13 cellular contexts compared by ENCODE assay signal in genomic region chr20:8388146-8388545, GRCh38.
DNase-seq lines count a peak whose midpoint lies in the region; ATAC-seq and TF ChIP-seq lines count a peak whose summit lies in the region.
"Had no signal": no experiment of that assay in that cellular context is flagged by ENCODE, and none has a peak within 500 bp of the region (broad histone marks: within the 10 kb centered on the region; RNA-seq: fewer than 3 reads in every experiment).

No MANE protein-coding gene starts in this region.

- H4K91ac ChIP-seq in mesenchymal stem cell (ENCODE audit: low read length): no peak overlapping the region

- H3K4me3 ChIP-seq in AG10803 (ENCODE audit: low read length): no peak overlapping the region
- no peak overlapping the region for H3K4me3 ChIP-seq in mesenchymal stem cell (ENCODE audit: insufficient read depth in 1 of 2, low read depth in 1 of 2, low read length in 2 of 2)
- H3K4me3 ChIP-seq in right lobe of liver: no peak overlapping the region
- H3K4me3 ChIP-seq in lower lobe of right lung: no peak overlapping the region
- H3K4me3 ChIP-seq: PC-9 had no signal

- no peak overlapping the region for H2BK15ac ChIP-seq in mesenchymal stem cell (ENCODE audit: low read depth, poor library complexity, severe bottlenecking)

- no peak overlapping the region for H4K8ac ChIP-seq in mesenchymal stem cell (ENCODE audit: low read length)

- H3K36me3 ChIP-seq in mesenchymal stem cell (ENCODE audit: control insufficient read depth in 1 of 2, insufficient read depth in 2 of 2, low read depth in 1 of 2, low read length in 2 of 2): peaks cover 0 to 4% of the 10 kb centered on the region in 2 experiments
- H3K36me3 ChIP-seq in right lobe of liver: no peaks in the 10 kb centered on the region
- no peaks in the 10 kb centered on the region for H3K36me3 ChIP-seq in lower lobe of right lung

- H2AFZ ChIP-seq in mesenchymal stem cell (ENCODE audit: low read depth, low read length): no peak overlapping the region
- H2AFZ ChIP-seq: PC-9 had no signal

- no peak for TF ChIP-seq POLR2A in right lobe of liver (IDR thresholded peaks at IDR 0.05)

- peak overlapping the region; percentile 58 for H3K9ac ChIP-seq in mesenchymal stem cell (ENCODE audit: low read length)

- H2BK120ac ChIP-seq in mesenchymal stem cell (ENCODE audit: low read depth, low read length): no peak overlapping the region

- no peak overlapping the region for H2BK12ac ChIP-seq in mesenchymal stem cell (ENCODE audit: low read length in 2 of 2)

- DNase-seq in AG10803 (ENCODE audit: low read depth) (peak; percentile 84), NCI-H446 treated with DMSO at 0.1 percent for 48 hours (lab: John Stamatoyannopoulos, UW) (peak; percentile 38), dedifferentiated amniotic fluid mesenchymal stem cell (ENCODE audit: extremely low spot score) (peak; percentile 34), mesenchymal stem cell (peak; percentile 10), right lobe of liver (no peak), lower lobe of right lung (no peak), retina (no peak), SW 1271 (lab: John Stamatoyannopoulos, UW) (no peak)
- DNase-seq: DND-41, PC-9, T-cell had no signal

- no peak overlapping the region for H3K27ac ChIP-seq in mesenchymal stem cell (ENCODE audit: low read length, poor library complexity, severe bottlenecking)
- no peak overlapping the region for H3K27ac ChIP-seq in right lobe of liver
- H3K27ac ChIP-seq in lower lobe of right lung: no peak overlapping the region
- H3K27ac ChIP-seq: C4-2B, PC-9 had no signal

- no peak for ATAC-seq in right lobe of liver
- no peak for ATAC-seq in lower lobe of right lung
- ATAC-seq: activated naive CD4-positive, alpha-beta T cell treated with anti-CD3 and anti-CD28 coated beads, Interleukin-2, amount 50 U/mL, for 72 hours; T-cell had no signal

- H3K4me1 ChIP-seq in mesenchymal stem cell (ENCODE audit: control insufficient read depth, insufficient read depth, low read depth, low read length) (peaks cover 10% of the 10 kb centered on the region), right lobe of liver (peaks cover 0 to 14% (median 0%) of the 10 kb centered on the region in 4 donors), lower lobe of right lung (no peaks in the 10 kb centered on the region)

- H3K18ac ChIP-seq in mesenchymal stem cell (ENCODE audit: low read depth in 1 of 2, low read length in 2 of 2): no peak overlapping the region

- intact Hi-C loops in right lobe of liver (cut with DNase I): loop anchor here in 1 of 2 donors (5.0 kb wide), 1 partner anchor 256 kb away; the partner anchor contains the start of gene PLCB1
- intact Hi-C loops in lower lobe of right lung (cut with DNase I): loop anchor here (10.0 kb wide), 1 partner anchor 253 kb away; the partner anchor contains the start of gene PLCB1

- H3K27me3 ChIP-seq in mesenchymal stem cell (ENCODE audit: control insufficient read depth in 1 of 2, insufficient read depth in 1 of 2, low read length in 2 of 2) (no peaks in the 10 kb centered on the region), right lobe of liver (no peaks in the 10 kb centered on the region), lower lobe of right lung (ENCODE audit: low read depth) (no peaks in the 10 kb centered on the region)

- H3K14ac ChIP-seq in mesenchymal stem cell (ENCODE audit: low read length in 2 of 2): no peak overlapping the region

- no peak overlapping the region for H3K4ac ChIP-seq in mesenchymal stem cell (ENCODE audit: low read depth in 1 of 2, low read length in 2 of 2)

- H2AK5ac ChIP-seq in mesenchymal stem cell (ENCODE audit: low read length, severe bottlenecking): no peak overlapping the region

- no peak overlapping the region for H2BK5ac ChIP-seq in mesenchymal stem cell (ENCODE audit: low read depth, low read length, poor library complexity, severe bottlenecking)

- H3K4me2 ChIP-seq in mesenchymal stem cell (ENCODE audit: low read length, poor library complexity, severe bottlenecking): no peak overlapping the region
- H3K4me2 ChIP-seq: PC-9 had no signal

- no peak overlapping the region for H3K23ac ChIP-seq in mesenchymal stem cell (ENCODE audit: low read length in 2 of 2)

- H3K79me1 ChIP-seq in mesenchymal stem cell (replicated peaks; ENCODE audit: low read length, poor library complexity, severe bottlenecking): no peaks in the 10 kb centered on the region

- TF ChIP-seq CTCF in AG10803 (conservative IDR thresholded peaks at IDR 0.05; ENCODE audit: low read length) (no peak), right lobe of liver (IDR thresholded peaks at IDR 0.05) (no peak), lower lobe of right lung (IDR thresholded peaks at IDR 0.05) (no peak)

- H3K9me3 ChIP-seq in mesenchymal stem cell (ENCODE audit: control insufficient read depth, low read length) (peaks cover 3% of the 10 kb centered on the region), right lobe of liver (no peaks in the 10 kb centered on the region), lower lobe of right lung (no peaks in the 10 kb centered on the region)

- WGBS in mesenchymal stem cell: 67% methylated on average over 1 of the region's 2 CpGs
- 52% methylated on average over 2 of the region's 2 CpGs for WGBS in right lobe of liver (ENCODE audit: insufficient coverage, low coverage, low lambda C conversion rate, missing lambda C conversion rate)

Comparison
In these comparisons a context has a peak if more than half of its experiments do, and no peak if none do; other contexts are left out.
1. DNase-seq: peak in AG10803 (single experiment), NCI-H446 treated with DMSO at 0.1 percent for 48 hours (single experiment), dedifferentiated amniotic fluid mesenchymal stem cell (single experiment) and mesenchymal stem cell (single experiment); none in right lobe of liver (0 of 3), lower lobe of right lung (single experiment), retina (single experiment) and SW 1271 (0 of 2).